Comparison of ENCODE assay signal across 2 cellular contexts in the genomic region with DNA sequence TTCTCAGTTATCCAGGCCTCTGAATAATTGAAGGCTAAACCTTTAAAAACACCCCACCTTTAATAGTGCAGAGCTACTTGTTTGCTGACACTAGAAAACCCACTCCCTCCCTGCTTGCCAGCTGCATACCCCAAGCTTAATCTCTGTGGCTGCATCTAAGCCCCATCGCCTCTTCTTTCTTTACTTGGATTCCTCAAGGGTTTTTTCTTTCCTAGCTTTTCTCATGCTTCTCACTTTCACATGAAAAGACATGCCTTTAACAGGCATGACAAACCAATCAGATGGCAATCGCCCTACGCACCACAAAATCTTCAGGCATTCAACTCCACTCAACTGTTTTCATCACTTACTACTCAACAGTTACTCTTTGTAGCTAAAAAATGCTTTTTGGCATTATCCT.
TF ChIP-seq lines count a peak whose summit lies in the region.

No MANE protein-coding gene starts in this region.

TF ChIP-seq in K562, 482 proteins besides CTCF, POLR2A, EP300 and RAD21:
- TF ChIP-seq ZC3H4 (CRISPR knock-in tag; IDR thresholded peaks at IDR 0.05; ENCODE audit: borderline replicate concordance) (no peak), SETDB1 (IDR thresholded peaks at IDR 0.05; ENCODE audit: low read length) (no peak), HOMEZ (CRISPR knock-in tag; IDR thresholded peaks at IDR 0.05) (no peak), RNF219 (CRISPR knock-in tag; IDR thresholded peaks at IDR 0.05) (no peak), ZNF398 (CRISPR knock-in tag; IDR thresholded peaks at IDR 0.05) (no peak), SMAD1 (IDR thresholded peaks at IDR 0.05; ENCODE audit: low read depth, low read length, partially characterized antibody) (no peak), NRF1 (conservative IDR thresholded peaks at IDR 0.05 in 1 of 2, IDR thresholded peaks at IDR 0.05 in 1 of 2) (no peak), ZNF717 (CRISPR knock-in tag; IDR thresholded peaks at IDR 0.05) (no peak), NR2C2 (CRISPR knock-in tag; IDR thresholded peaks at IDR 0.05) (no peak), NR2C2 (tag; IDR thresholded peaks at IDR 0.05) (no peak), TBL1XR1 (IDR thresholded peaks at IDR 0.05; ENCODE audit: low read length in 2 of 2) (no peak), KLF6 (CRISPR knock-in tag; IDR thresholded peaks at IDR 0.05; ENCODE audit: borderline replicate concordance) (no peak), MTA2 (IDR thresholded peaks at IDR 0.05; ENCODE audit: low read depth) (no peak), ZC3H8 (IDR thresholded peaks at IDR 0.05) (no peak), GMEB1 (CRISPR knock-in tag; IDR thresholded peaks at IDR 0.05) (no peak), BRD9 (IDR thresholded peaks at IDR 0.05; ENCODE audit: low read depth, partially characterized antibody) (no peak), CREB5 (CRISPR knock-in tag; IDR thresholded peaks at IDR 0.05) (no peak), ZNF316 (IDR thresholded peaks at IDR 0.05) (no peak)
- TF ChIP-seq, protein P1, sequence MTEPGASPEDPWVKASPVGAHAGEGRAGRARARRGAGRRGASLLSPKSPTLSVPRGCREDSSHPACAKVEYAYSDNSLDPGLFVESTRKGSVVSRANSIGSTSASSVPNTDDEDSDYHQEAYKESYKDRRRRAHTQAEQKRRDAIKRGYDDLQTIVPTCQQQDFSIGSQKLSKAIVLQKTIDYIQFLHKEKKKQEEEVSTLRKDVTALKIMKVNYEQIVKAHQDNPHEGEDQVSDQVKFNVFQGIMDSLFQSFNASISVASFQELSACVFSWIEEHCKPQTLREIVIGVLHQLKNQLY (CRISPR knock-in tag; conservative IDR thresholded peaks at IDR 0.05): no peak

TF ChIP-seq in H1, 55 proteins besides CTCF, POLR2A, EP300 and RAD21:
- TF ChIP-seq MAFK (IDR thresholded peaks at IDR 0.05; ENCODE audit: low read depth, low read length) (no peak), CTBP2 (IDR thresholded peaks at IDR 0.05; ENCODE audit: borderline replicate concordance, insufficient read depth, insufficient read length, low read length) (no peak), POU5F1 (IDR thresholded peaks at IDR 0.05; ENCODE audit: low read depth, low read length) (no peak), KDM5A (IDR thresholded peaks at IDR 0.05; ENCODE audit: low read length) (no peak), NANOG (IDR thresholded peaks at IDR 0.05; ENCODE audit: insufficient read depth, low read depth, low read length, poor library complexity, severe bottlenecking) (no peak), GTF2F1 (IDR thresholded peaks at IDR 0.05; ENCODE audit: borderline replicate concordance, low read depth, low read length) (no peak)
- TF ChIP-seq, protein P2, sequence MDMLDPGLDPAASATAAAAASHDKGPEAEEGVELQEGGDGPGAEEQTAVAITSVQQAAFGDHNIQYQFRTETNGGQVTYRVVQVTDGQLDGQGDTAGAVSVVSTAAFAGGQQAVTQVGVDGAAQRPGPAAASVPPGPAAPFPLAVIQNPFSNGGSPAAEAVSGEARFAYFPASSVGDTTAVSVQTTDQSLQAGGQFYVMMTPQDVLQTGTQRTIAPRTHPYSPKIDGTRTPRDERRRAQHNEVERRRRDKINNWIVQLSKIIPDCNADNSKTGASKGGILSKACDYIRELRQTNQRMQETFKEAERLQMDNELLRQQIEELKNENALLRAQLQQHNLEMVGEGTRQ (IDR thresholded peaks at IDR 0.05; ENCODE audit: low read length): no peak
